ENCODE assay signal across 1 cellular context in the genomic region with DNA sequence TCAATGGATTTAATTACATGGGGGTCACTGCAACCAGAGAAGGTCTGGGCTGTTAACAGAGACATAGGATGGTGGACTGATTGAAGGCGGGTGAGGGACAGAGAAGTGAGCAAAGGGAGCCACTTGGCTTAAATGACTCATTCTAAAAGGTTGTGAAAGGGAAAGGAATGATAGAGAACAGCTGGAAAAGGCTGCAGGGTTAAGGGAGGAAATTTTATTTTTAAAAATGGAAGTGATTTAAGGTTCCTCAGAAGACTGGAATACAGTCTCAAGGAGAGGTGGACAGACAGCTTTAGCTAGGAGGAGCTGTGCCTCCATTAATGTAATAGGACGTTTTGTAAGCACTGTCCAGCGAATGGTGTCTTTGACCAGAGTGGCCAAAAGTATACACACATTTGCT.
TF ChIP-seq lines count a peak whose summit lies in the region.

No MANE protein-coding gene starts in this region.

TF ChIP-seq in IMR-90, 13 proteins besides CTCF, POLR2A, EP300 and RAD21:
- TF ChIP-seq MXI1 (IDR thresholded peaks at IDR 0.05; ENCODE audit: borderline replicate concordance, low read depth, low read length) (no peak), MAZ (IDR thresholded peaks at IDR 0.05; ENCODE audit: borderline replicate concordance, low read depth, low read length) (no peak), SMC3 (IDR thresholded peaks at IDR 0.05; ENCODE audit: low read depth, low read length) (no peak), RFX5 (IDR thresholded peaks at IDR 0.05; ENCODE audit: low read depth, low read length) (no peak), FOS (IDR thresholded peaks at IDR 0.05; ENCODE audit: low read depth, low read length) (peak; percentile 26; the same call in 1 of the 2 replicates), BHLHE40 (IDR thresholded peaks at IDR 0.05; ENCODE audit: low read depth, low read length) (no peak), NFE2L2 (IDR thresholded peaks at IDR 0.05; ENCODE audit: low read depth, low read length) (no peak), MAFK (IDR thresholded peaks at IDR 0.05; ENCODE audit: low read depth, low read length) (no peak), CEBPB (IDR thresholded peaks at IDR 0.05; ENCODE audit: low read depth, low read length) (peak; percentile 66), RCOR1 (IDR thresholded peaks at IDR 0.05; ENCODE audit: insufficient replicate concordance, low read length) (no peak)
TF ChIP-seq in IMR-90: peak in this region for 2.
